ENCODE assay signal across 9 cellular contexts in the genomic region with DNA sequence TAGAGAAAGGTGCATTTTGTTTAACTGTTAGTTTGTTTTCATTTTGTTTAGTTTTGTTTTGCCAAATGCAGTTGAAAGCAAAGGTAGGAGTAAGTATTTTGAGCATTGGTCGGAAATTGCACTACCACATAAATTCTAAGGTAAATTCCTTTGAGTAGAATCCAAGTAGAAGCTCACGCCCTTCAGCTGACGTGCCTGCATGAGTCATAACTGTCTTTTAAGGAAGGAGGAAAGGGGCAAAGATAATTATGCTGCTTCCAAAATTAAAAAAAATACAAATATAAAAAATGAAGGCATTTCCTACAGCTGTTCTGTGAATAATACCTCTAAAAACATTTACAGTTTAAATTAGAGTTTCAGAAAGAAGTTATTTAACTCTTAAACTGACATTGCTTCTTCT.
DNase-seq lines count a peak whose midpoint lies in the region; ATAC-seq and TF ChIP-seq lines count a peak whose summit lies in the region.
"Had no signal": no experiment of that assay in that cellular context is flagged by ENCODE, and none has a peak within 500 bp of the region (broad histone marks: within the 10 kb centered on the region; RNA-seq: fewer than 3 reads in every experiment).

No MANE protein-coding gene starts in this region.

- no peak for TF ChIP-seq POLR2A in tibial nerve (IDR thresholded peaks at IDR 0.05)

- peak in 1 of 2 donors; percentile 4 for TF ChIP-seq EP300 in tibial nerve (IDR thresholded peaks at IDR 0.05)

- ATAC-seq in HG03135 (IDR thresholded peaks at IDR 0.05; ENCODE audit: unreplicated experiment) (no peak), HG03280 (IDR thresholded peaks at IDR 0.05; ENCODE audit: unreplicated experiment) (no peak), GM21825 (IDR thresholded peaks at IDR 0.05; ENCODE audit: unreplicated experiment) (no peak)
- ATAC-seq: activated CD4-positive, CD25-positive, alpha-beta regulatory T cell treated with anti-CD3 and anti-CD28 coated beads, Interleukin-2, amount 50 U/mL, for 24 hours had no signal

- peak overlapping the region in 1 of 4 donors; percentile 50 for H3K4me3 ChIP-seq in tibial nerve

- no peaks in the 10 kb centered on the region for H3K27me3 ChIP-seq in tibial nerve

- H3K9me3 ChIP-seq in tibial nerve = no peaks in the 10 kb centered on the region

- 37 to 43% methylated on average over 3 of the region's 3 CpGs for WGBS in tibial nerve, 2 donors

- peak overlapping the region; percentile 74 to 88 (median 85) for H3K27ac ChIP-seq in tibial nerve

- H3K36me3 ChIP-seq in tibial nerve = peaks cover 0 to 8% (median 0%) of the 10 kb centered on the region in 3 donors

- DNase-seq in LoVo (ENCODE audit: low spot score) (peak; percentile 82), astrocyte of the hippocampus (ENCODE audit: low read depth, low spot score) (peak; percentile 74), kidney tubule cell (ENCODE audit: low spot score) (peak; percentile 73), tibial nerve (ENCODE audit: low spot score in 2 of 2) (peak; percentile 36 to 52), NCI-H345 treated with DMSO at 0.1 percent for 48 hours (lab: John Stamatoyannopoulos, UW; ENCODE audit: unreplicated experiment) (no peak)

- peaks cover 0 to 33% (median 0%) of the 10 kb centered on the region in 4 donors for H3K4me1 ChIP-seq in tibial nerve

- TF ChIP-seq CTCF in tibial nerve (IDR thresholded peaks at IDR 0.05) = no peak
